ENCODE assay signal across 31 cellular contexts in the genomic region with DNA sequence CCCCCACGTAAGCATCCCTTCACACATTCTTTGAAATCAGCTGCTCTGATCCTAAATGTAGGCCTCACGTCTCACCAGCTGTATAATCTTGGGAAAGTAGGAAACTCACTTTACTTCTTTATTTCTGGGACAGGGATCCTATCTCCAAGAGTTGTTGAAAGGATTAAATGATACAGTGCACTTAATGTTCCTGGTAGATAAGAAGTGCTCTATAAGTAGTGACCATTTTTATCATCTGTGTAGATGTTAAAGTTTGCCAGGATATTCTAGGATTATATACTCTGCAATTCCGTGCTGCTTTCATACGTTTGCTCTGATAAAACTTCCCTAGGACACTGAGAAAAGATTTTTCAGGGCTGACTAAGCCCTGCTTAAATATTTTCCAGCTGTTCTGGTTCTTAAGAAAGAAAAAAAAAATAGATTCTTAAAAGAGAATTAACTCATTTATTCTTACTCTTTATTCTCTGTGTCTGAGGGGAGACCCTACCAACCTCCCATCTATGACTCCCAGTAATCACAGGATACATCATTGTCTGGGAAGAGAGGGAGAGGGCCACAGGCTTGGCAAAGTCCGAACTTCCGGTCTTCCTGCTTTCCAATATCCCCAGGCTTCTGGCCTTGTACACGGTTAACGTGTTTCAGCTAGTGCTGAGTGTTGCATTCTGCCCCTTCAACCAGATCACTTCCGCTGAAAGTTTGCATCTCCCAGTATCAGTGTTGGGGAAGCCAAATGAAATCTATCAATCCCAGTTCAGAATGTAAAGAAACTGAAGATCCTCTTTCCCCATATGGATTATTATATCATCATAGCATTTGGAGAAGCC.
A peak's percentile ranks its signal among the peaks of the same experiment; 100 is the strongest.
DNase-seq lines count a peak whose midpoint lies in the region; ATAC-seq, FAIRE-seq and TF ChIP-seq lines count a peak whose summit lies in the region.
"Had no signal": no experiment of that assay in that cellular context is flagged by ENCODE, and none has a peak within 500 bp of the region (broad histone marks: within the 10 kb centered on the region; RNA-seq: fewer than 3 reads in every experiment).

No MANE protein-coding gene starts in this region.

- 88% methylated on average over 9 of the region's 9 CpGs; no CpG with 5 or more reads in 1 of the 2 experiments for WGBS in H1 (ENCODE audit: extremely low coverage in 1 of 2, insufficient coverage in 1 of 2, insufficient read length in 1 of 2, insufficient replicate concordance in 2 of 2, low coverage in 1 of 2, low lambda C conversion rate in 2 of 2, missing lambda C conversion rate in 1 of 2), 2 experiments

- H3K36me3 ChIP-seq in H1 (ENCODE audit: control insufficient read depth in 2 of 4, insufficient read depth in 4 of 4, low read length in 3 of 4) = no peaks in the 10 kb centered on the region
- H3K36me3 ChIP-seq in MM.1S (replicated peaks; ENCODE audit: insufficient read depth, low read length) = no peaks in the 10 kb centered on the region
- H3K36me3 ChIP-seq: esophagus muscularis mucosa, lower lobe of right lung, right lobe of liver, tibial nerve had no signal

- CTCF ChIA-PET in H1 (lab: Charles Lee; ENCODE audit: partially characterized antibody) = no interaction called here

- H3K9me3 ChIP-seq in H1 (ENCODE audit: insufficient read depth in 2 of 2, low read depth in 1 of 2, low read length in 1 of 2) (no peaks in the 10 kb centered on the region; a peak in 1 of 4 replicates), MM.1S (replicated peaks; ENCODE audit: insufficient read depth, low read length) (no peaks in the 10 kb centered on the region)
- H3K9me3 ChIP-seq: esophagus muscularis mucosa, lower lobe of right lung, right lobe of liver had no signal

- H3K4me1 Mint-ChIP-seq in osteocyte (ENCODE audit: unreplicated experiment) = peaks cover 31% of the 10 kb centered on the region
- H3K4me1 Mint-ChIP-seq: activated naive CD8-positive, alpha-beta T cell treated with anti-CD3 and anti-CD28 coated beads, Interleukin-2, amount 10 ng/mL, durations not matched to agents 7 days and 5 days; brain; CD8-positive, alpha-beta memory T cell; stimulated activated naive CD8-positive, alpha-beta T cell treated with anti-CD3 and anti-CD28 coated beads, Interleukin-15, amount 100 ng/mL, for 72 hours had no signal

- no peak for FAIRE-seq in H1 (lab: Jason Lieb, UNC)
- FAIRE-seq: colon, GM18507, H54, keratinocyte had no signal

- H3K27ac ChIP-seq in H1 (ENCODE audit: low read depth, low read length) (no peak overlapping the region), MM.1S (ENCODE audit: low read length) (no peak overlapping the region)
- H3K27ac ChIP-seq: esophagus muscularis mucosa, lower lobe of right lung, right lobe of liver, tibial nerve had no signal

- H2BK20ac ChIP-seq in H1 (ENCODE audit: low read length) = no peak overlapping the region

- H3K4me2 ChIP-seq in H1 (ENCODE audit: insufficient read depth in 1 of 2, low read depth in 2 of 2, low read length in 2 of 2) = no peak overlapping the region
- no peak overlapping the region for H3K4me2 ChIP-seq in MM.1S (ENCODE audit: low read depth, low read length)

- DNase-seq in EL (peak; percentile 6), H1 (ENCODE audit: low read depth in 1 of 2, low spot score in 2 of 2) (no peak), osteocyte (ENCODE audit: extremely low spot score, unreplicated experiment) (no peak), MM.1S (no peak)
- no peak for DNase-seq in effector CD8-positive, alpha-beta T cell (lab: John Stamatoyannopoulos, UW)
- DNase-seq: activated CD8-positive, alpha-beta T cell treated with anti-CD3 and anti-CD28 coated beads, Interleukin-2, amount 10 ng/mL, durations not matched to agents 7 days and 5 days; activated effector memory CD4-positive, alpha-beta T cell treated with anti-CD3 and anti-CD28 coated beads, Interleukin-2, amount 50 U/mL, for 16 hours; activated naive CD8-positive, alpha-beta T cell treated with anti-CD3 and anti-CD28 coated beads, Interleukin-2, amount 10 ng/mL, durations not matched to agents 7 days and 5 days; activated T-cell treated with anti-CD3 and anti-CD28 coated beads for 4 hours; AML-193; CD8-positive, alpha-beta memory T cell; DMS153; GDM1; lower lobe of right lung; NCI-H2081; NCI-H446; NCI-H82; right lobe of liver; stimulated activated CD4-positive, alpha-beta T cell treated with anti-CD3 and anti-CD28 coated beads, Interleukin-15, amount 100 ng/mL, for 24 hours; stimulated activated naive CD8-positive, alpha-beta T cell treated with anti-CD3 and anti-CD28 coated beads, Interleukin-15, amount 100 ng/mL, for 72 hours had no signal

- H3K56ac ChIP-seq in H1 (replicated peaks; ENCODE audit: insufficient read length, low read depth, low read length) = no peak overlapping the region

- no peak overlapping the region for H4K91ac ChIP-seq in H1 (replicated peaks; ENCODE audit: insufficient read length, low read length)

- H2BK15ac ChIP-seq in H1 (ENCODE audit: low read length) = no peak overlapping the region

- TF ChIP-seq RAD21 in H1 (IDR thresholded peaks at IDR 0.05 in 1 of 2, conservative IDR thresholded peaks at IDR 0.05 in 1 of 2; ENCODE audit: low read depth in 2 of 2, low read length in 2 of 2) = no peak

- no peaks in the 10 kb centered on the region for H3K9me2 ChIP-seq in MM.1S (replicated peaks; ENCODE audit: insufficient read depth, low read length)

- H3K9ac ChIP-seq in H1 (replicated peaks in 1 of 4; ENCODE audit: extremely low read depth in 1 of 4, low read depth in 3 of 4, low read length in 3 of 4) (no peak overlapping the region), MM.1S (ENCODE audit: low read length) (no peak overlapping the region)

- no peaks in the 10 kb centered on the region for H3K9me3 Mint-ChIP-seq in osteocyte (ENCODE audit: unreplicated experiment)

- no peaks in the 10 kb centered on the region for H3K27me3 ChIP-seq in H1 (replicated peaks in 1 of 4; ENCODE audit: control insufficient read depth in 3 of 4, extremely low read depth in 1 of 4, insufficient read depth in 3 of 4, low read length in 3 of 4)
- no peaks in the 10 kb centered on the region for H3K27me3 ChIP-seq in MM.1S (replicated peaks; ENCODE audit: insufficient read depth, low read length)
- H3K27me3 ChIP-seq: esophagus muscularis mucosa, right lobe of liver, tibial nerve had no signal

- H3K79me2 ChIP-seq in H1 (ENCODE audit: control insufficient read depth in 1 of 2, insufficient read depth in 2 of 2, low read length in 2 of 2) (no peaks in the 10 kb centered on the region), MM.1S (ENCODE audit: low read length) (no peaks in the 10 kb centered on the region)

- no peak overlapping the region for H4K5ac ChIP-seq in H1 (ENCODE audit: insufficient read length, low read depth, low read length)

- H3K14ac ChIP-seq in H1 (ENCODE audit: insufficient read length) = no peak overlapping the region

- H2BK12ac ChIP-seq in H1 (ENCODE audit: low read depth, low read length) = no peak overlapping the region

- H4K8ac ChIP-seq in H1 (ENCODE audit: extremely low read depth, insufficient read depth, low read length) = no peak overlapping the region

- no peaks in the 10 kb centered on the region for H3F3A ChIP-seq in MM.1S (ENCODE audit: insufficient read depth, low read length)

- H3K4me1 ChIP-seq in H1 (replicated peaks in 1 of 4; ENCODE audit: control insufficient read depth in 3 of 4, insufficient read depth in 4 of 4, low read length in 3 of 4) (no peaks in the 10 kb centered on the region), MM.1S (ENCODE audit: low read length) (no peaks in the 10 kb centered on the region)
- H3K4me1 ChIP-seq: esophagus muscularis mucosa, lower lobe of right lung, right lobe of liver, tibial nerve had no signal

- ATAC-seq in SK-N-SH treated with all-trans-retinoic acid at 6 μM for 48 hours = peak; percentile 66
- no peak for ATAC-seq in HG02610 (IDR thresholded peaks at IDR 0.05; ENCODE audit: unreplicated experiment)
- no peak for ATAC-seq in GM19351 (IDR thresholded peaks at IDR 0.05; ENCODE audit: unreplicated experiment)
- ATAC-seq: activated CD4-positive, CD25-positive, alpha-beta regulatory T cell treated with anti-CD3 and anti-CD28 coated beads, Interleukin-2, amount 50 U/mL, for 24 hours; activated CD8-positive, alpha-beta T cell treated with anti-CD3 and anti-CD28 coated beads, Interleukin-2, amount 10 ng/mL, durations not matched to agents 7 days and 5 days; lower lobe of right lung; right lobe of liver; stimulated activated naive CD8-positive, alpha-beta T cell treated with anti-CD3 and anti-CD28 coated beads, Interleukin-15, amount 100 ng/mL, for 72 hours had no signal

- H3K18ac ChIP-seq in H1 (ENCODE audit: extremely low read depth, low read length) = no peak overlapping the region

- no peak overlapping the region for H2AK5ac ChIP-seq in H1 (ENCODE audit: low read depth, low read length)

- POLR2A ChIA-PET in H1 (lab: Charles Lee; ENCODE audit: partially characterized antibody) = no interaction called here

- no peak overlapping the region for H3K23ac ChIP-seq in H1 (ENCODE audit: insufficient read length)

- no peaks in the 10 kb centered on the region for H3K23me2 ChIP-seq in H1 (ENCODE audit: low read depth, low read length)

- H3K27ac Mint-ChIP-seq in osteocyte (ENCODE audit: unreplicated experiment) = peak overlapping the region; percentile 80
- H3K27ac Mint-ChIP-seq: activated CD8-positive, alpha-beta T cell treated with anti-CD3 and anti-CD28 coated beads, Interleukin-2, amount 10 ng/mL, durations not matched to agents 7 days and 5 days; activated naive CD8-positive, alpha-beta T cell treated with anti-CD3 and anti-CD28 coated beads, Interleukin-2, amount 10 ng/mL, durations not matched to agents 7 days and 5 days; CD8-positive, alpha-beta memory T cell; stimulated activated naive CD8-positive, alpha-beta T cell treated with anti-CD3 and anti-CD28 coated beads, Interleukin-15, amount 100 ng/mL, for 72 hours had no signal

- H2AFZ ChIP-seq in H1 (ENCODE audit: low read length) (peak overlapping the region; percentile 79), MM.1S (ENCODE audit: low read length) (no peak overlapping the region)

- no peaks in the 10 kb centered on the region for H3K79me1 ChIP-seq in H1 (ENCODE audit: low read depth, low read length)

- H3K4me3 ChIP-seq in H1 (ENCODE audit: extremely low read depth in 1 of 4, insufficient read depth in 2 of 4, low read depth in 3 of 4, low read length in 4 of 4) = no peak overlapping the region
- H3K4me3 ChIP-seq in MM.1S (ENCODE audit: low read length) = no peak overlapping the region
- H3K4me3 ChIP-seq: esophagus muscularis mucosa, lower lobe of right lung, right lobe of liver, tibial nerve had no signal

- no peak overlapping the region for H3K4ac ChIP-seq in H1 (replicated peaks; ENCODE audit: insufficient read length, low read depth, low read length)

- H3K36me3 Mint-ChIP-seq in osteocyte (ENCODE audit: unreplicated experiment) = no peaks in the 10 kb centered on the region
- H3K36me3 Mint-ChIP-seq: activated naive CD8-positive, alpha-beta T cell treated with anti-CD3 and anti-CD28 coated beads, Interleukin-2, amount 10 ng/mL, durations not matched to agents 7 days and 5 days; brain had no signal

- H2BK120ac ChIP-seq in H1 (replicated peaks; ENCODE audit: low read depth, low read length) = no peak overlapping the region

- TF ChIP-seq EP300 in H1 (IDR thresholded peaks at IDR 0.05; ENCODE audit: borderline replicate concordance in 1 of 2, low read depth in 2 of 2, low read length in 2 of 2) = no peak

- no peaks in the 10 kb centered on the region for H4K20me1 ChIP-seq in H1 (replicated peaks in 1 of 2; ENCODE audit: control insufficient read depth in 1 of 2, insufficient read depth in 2 of 2, low read length in 2 of 2)
- no peaks in the 10 kb centered on the region for H4K20me1 ChIP-seq in MM.1S (ENCODE audit: insufficient read depth, low read length)

- H3K27me3 Mint-ChIP-seq in osteocyte (ENCODE audit: unreplicated experiment) = no peaks in the 10 kb centered on the region
- H3K27me3 Mint-ChIP-seq: activated naive CD8-positive, alpha-beta T cell treated with anti-CD3 and anti-CD28 coated beads, Interleukin-2, amount 10 ng/mL, durations not matched to agents 7 days and 5 days; brain; stimulated activated naive CD8-positive, alpha-beta T cell treated with anti-CD3 and anti-CD28 coated beads, Interleukin-15, amount 100 ng/mL, for 72 hours had no signal

- TF ChIP-seq POLR2A in H1 (IDR thresholded peaks at IDR 0.05; ENCODE audit: control extremely low read depth in 1 of 2, low read depth in 2 of 2, low read length in 2 of 2) = no peak

- H3K4me3 Mint-ChIP-seq in osteocyte (ENCODE audit: unreplicated experiment) = no peak overlapping the region
- H3K4me3 Mint-ChIP-seq: activated CD8-positive, alpha-beta T cell treated with anti-CD3 and anti-CD28 coated beads, Interleukin-2, amount 10 ng/mL, durations not matched to agents 7 days and 5 days; activated naive CD8-positive, alpha-beta T cell treated with anti-CD3 and anti-CD28 coated beads, Interleukin-2, amount 10 ng/mL, durations not matched to agents 7 days and 5 days; brain; CD8-positive, alpha-beta memory T cell; stimulated activated naive CD8-positive, alpha-beta T cell treated with anti-CD3 and anti-CD28 coated beads, Interleukin-15, amount 100 ng/mL, for 72 hours had no signal

- TF ChIP-seq CTCF in H1 (IDR thresholded peaks at IDR 0.05; ENCODE audit: control extremely low read depth in 1 of 3, insufficient read depth in 1 of 3, low read depth in 1 of 3, low read length in 3 of 3) (no peak), osteocyte (IDR thresholded peaks at IDR 0.05) (no peak), MM.1S (IDR thresholded peaks at IDR 0.05; ENCODE audit: low read length) (no peak)

- no peak overlapping the region for H2BK5ac ChIP-seq in H1 (ENCODE audit: low read depth, low read length)
